Comparison of ENCODE assay signal across 8 cellular contexts in genomic region chr4:109302366-109303140, GRCh38. TPM values are rescaled to one million over a fixed set of nuclear protein-coding genes. Genes with fewer than 3 reads are reported as not detected.
DNase-seq lines count a peak whose midpoint lies in the region; ATAC-seq and TF ChIP-seq lines count a peak whose summit lies in the region.
"Had no signal": no experiment of that assay in that cellular context is flagged by ENCODE, and none has a peak within 500 bp of the region (broad histone marks: within the 10 kb centered on the region; RNA-seq: fewer than 3 reads in every experiment).

TSS of gene COL25A1 (minus strand) at chr4:109302658.

- peaks cover 8% of the 10 kb centered on the region for H3K4me1 ChIP-seq in skeletal muscle satellite cell (ENCODE audit: control insufficient read depth, insufficient read depth, low read length)

- in situ Hi-C loops in brain microvascular endothelial cell (cut with HindIII; ENCODE audit: low pct_ligation_motif_present, low sequenced_read_pairs): no loop called here

- H3K27ac ChIP-seq in brain microvascular endothelial cell: no peak within 1 kb of the TSS

- H3K9ac ChIP-seq in skeletal muscle satellite cell (ENCODE audit: low read depth, low read length): peak within 1 kb of the TSS; percentile 62

- peak within 1 kb of the TSS; percentile 62 for H3K4me3 ChIP-seq in brain microvascular endothelial cell (ENCODE audit: low read depth, low read length)
- H3K4me3 ChIP-seq in iPS-18c (ENCODE audit: insufficient read depth, low read depth, low read length): peak within 1 kb of the TSS; percentile 56
- H3K4me3 ChIP-seq in skeletal muscle satellite cell (ENCODE audit: low read length): peak within 1 kb of the TSS; percentile 74

- no peak for TF ChIP-seq CTCF in brain microvascular endothelial cell (IDR thresholded peaks at IDR 0.05; ENCODE audit: low read depth, low read length, missing control alignments)

- DNase-seq in T-helper 22 cell (ENCODE audit: low read depth) (peak; percentile 11), brain microvascular endothelial cell (peak; percentile 24), NOMO-1 treated with DMSO at 0.1 percent for 48 hours (lab: John Stamatoyannopoulos, UW; ENCODE audit: unreplicated experiment) (no peak)

- peak; percentile 49 for ATAC-seq in HG02678 (IDR thresholded peaks at IDR 0.05; ENCODE audit: unreplicated experiment)
- ATAC-seq in HG03439 (IDR thresholded peaks at IDR 0.05; ENCODE audit: unreplicated experiment): no peak

- H3K9me3 ChIP-seq in iPS-18c (ENCODE audit: control insufficient read depth, insufficient read depth, low read length): no peaks in the 10 kb centered on the region
- H3K9me3 ChIP-seq in skeletal muscle satellite cell (replicated peaks; ENCODE audit: low read length): no peaks in the 10 kb centered on the region

- H3K27me3 ChIP-seq in brain microvascular endothelial cell (replicated peaks) (peaks cover 28% of the 10 kb centered on the region), skeletal muscle satellite cell (ENCODE audit: control insufficient read depth, insufficient read depth, low read length) (peaks cover 20% of the 10 kb centered on the region)

- H3K36me3 ChIP-seq in brain microvascular endothelial cell (replicated peaks) (no peaks in the 10 kb centered on the region), skeletal muscle satellite cell (ENCODE audit: insufficient read depth, low read length) (no peaks in the 10 kb centered on the region)

- H3K4me2 ChIP-seq in skeletal muscle satellite cell (ENCODE audit: low read length): peak within 1 kb of the TSS; percentile 90

RNA-seq across cellular contexts. Expression of gene COL25A1, which starts in this region (rescaled TPM):
- 0.51 TPM in 1 of 2 replicates, not detected in the other for total RNA-seq in skeletal muscle satellite cell (2012; rRNA removed)
- total RNA-seq: activated CD8-positive, alpha-beta memory T cell treated with anti-CD3 and anti-CD28 coated beads for 36 hours had no signal
